Comparison of ENCODE assay signal across 18 cellular contexts in the genomic region with DNA sequence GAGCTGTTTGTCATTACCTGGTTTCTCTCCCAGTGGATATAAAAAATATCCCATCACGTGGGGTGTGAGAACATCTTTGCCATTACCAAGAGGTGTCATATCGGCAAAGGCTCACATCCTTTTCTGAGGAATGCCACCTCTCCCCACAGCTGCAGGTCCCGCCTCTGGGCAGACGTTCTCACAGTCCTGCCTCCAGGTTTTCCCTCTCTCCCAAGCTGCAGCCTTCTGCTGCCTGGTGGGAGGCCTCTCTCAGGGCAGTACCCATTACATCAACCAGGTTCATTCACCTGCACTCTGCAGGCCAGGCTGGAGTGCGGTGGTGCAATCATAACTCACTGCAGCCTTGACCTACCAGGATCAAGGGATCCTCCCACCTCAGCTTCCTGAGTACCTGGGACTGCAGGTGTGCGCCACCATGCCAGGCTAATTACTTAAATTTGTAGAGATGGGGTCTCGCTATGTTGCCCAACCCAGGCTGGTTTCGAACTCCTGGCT. TPM values are rescaled to one million over a fixed set of nuclear protein-coding genes. Genes with fewer than 3 reads are reported as not detected.
DNase-seq lines count a peak whose midpoint lies in the region; ATAC-seq, FAIRE-seq and TF ChIP-seq lines count a peak whose summit lies in the region.
"Had no signal": no experiment of that assay in that cellular context is flagged by ENCODE, and none has a peak within 500 bp of the region (broad histone marks: within the 10 kb centered on the region; RNA-seq: fewer than 3 reads in every experiment).

No MANE protein-coding gene starts in this region.

- H3K9me1 ChIP-seq in K562 (ENCODE audit: control insufficient read depth, insufficient read depth, low read length): no peaks in the 10 kb centered on the region

- H3K4me2 ChIP-seq in K562 (ENCODE audit: insufficient read depth, low read length): no peak overlapping the region

- H4K20me1 ChIP-seq in K562 (replicated peaks; ENCODE audit: control insufficient read depth, insufficient read depth, low read length): no peaks in the 10 kb centered on the region

- H3K27ac ChIP-seq in K562 (ENCODE audit: extremely low read depth, low read depth, low read length) (no peak overlapping the region), RWPE1 (no peak overlapping the region)
- H3K27ac ChIP-seq: esophagus squamous epithelium, HL-60, neutrophil, right lobe of liver had no signal

- BruUV-seq in K562 (replicated peaks; lab: Mats Ljungman, UMichigan): no TSS peak

- H3K4me3 ChIP-seq in K562: no peak overlapping the region
- H3K4me3 ChIP-seq: esophagus squamous epithelium, right lobe of liver, upper lobe of left lung had no signal

- peak overlapping the region in 1 of 2 experiments; percentile 19; a peak in 1 of 4 replicates for H3K9ac ChIP-seq in K562 (ENCODE audit: insufficient read depth in 1 of 2, low read depth in 2 of 2, low read length in 2 of 2)

- no peaks in the 10 kb centered on the region for H3K79me2 ChIP-seq in K562 (ENCODE audit: control insufficient read depth, insufficient read depth, low read length)

- TF ChIP-seq RAD21 in Ishikawa (IDR thresholded peaks at IDR 0.05; ENCODE audit: low read depth) (no peak), K562 (CRISPR knock-in tag; conservative IDR thresholded peaks at IDR 0.05 in 1 of 2, IDR thresholded peaks at IDR 0.05 in 1 of 2) (no peak)

- CTCF ChIA-PET in K562 (lab: Yijun Ruan, JAX; ENCODE audit: low intra/inter-chr PET ratio): no interaction called here
- CTCF ChIA-PET in RWPE1 (lab: Yijun Ruan, JAX): interaction anchor here (0.6 kb wide), 2 partner anchors 616 to 1670 kb away, joined by 3 to 7 read pairs; no protein-coding TSS in a partner anchor

- H3K27ac Mint-ChIP-seq in nephron: peak overlapping the region; percentile 42 to 72 (median 69)
- no peak overlapping the region for H3K27ac Mint-ChIP-seq in nephron progenitor cell
- H3K27ac Mint-ChIP-seq: activated CD8-positive, alpha-beta T cell treated with anti-CD3 and anti-CD28 coated beads, Interleukin-2, amount 10 ng/mL, durations not matched to agents 7 days and 5 days had no signal

- TF ChIP-seq CTCF in K562 (IDR thresholded peaks at IDR 0.05 in 2 of 3, conservative IDR thresholded peaks at IDR 0.05 in 1 of 3; ENCODE audit: insufficient read depth in 2 of 3, low read depth in 1 of 3, low read length in 3 of 3) (no peak), nephron (IDR thresholded peaks at IDR 0.05; ENCODE audit: unreplicated experiment in 3 of 3) (no peak), RWPE1 (conservative IDR thresholded peaks at IDR 0.05; ENCODE audit: low read depth) (no peak), nephron progenitor cell (IDR thresholded peaks at IDR 0.05) (no peak)

- peaks cover 5% of the 10 kb centered on the region for H3K36me3 Mint-ChIP-seq in nephron (ENCODE audit: low read depth)
- no peaks in the 10 kb centered on the region for H3K36me3 Mint-ChIP-seq in nephron progenitor cell (ENCODE audit: low read depth)

- H3K4me3 Mint-ChIP-seq in nephron: no peak overlapping the region
- H3K4me3 Mint-ChIP-seq in nephron progenitor cell: no peak overlapping the region
- H3K4me3 Mint-ChIP-seq: activated CD8-positive, alpha-beta T cell treated with anti-CD3 and anti-CD28 coated beads, Interleukin-2, amount 10 ng/mL, durations not matched to agents 7 days and 5 days; CD4-positive, alpha-beta memory T cell had no signal

- no peaks in the 10 kb centered on the region for H3K27me3 ChIP-seq in K562 (ENCODE audit: control insufficient read depth in 2 of 2, insufficient read depth in 2 of 2, low read length in 2 of 2)
- H3K27me3 ChIP-seq: right lobe of liver, upper lobe of left lung had no signal

- H3K4me1 ChIP-seq in K562 (replicated peaks in 1 of 2; ENCODE audit: control insufficient read depth in 2 of 2, insufficient read depth in 2 of 2, low read length in 2 of 2): peaks cover 9 to 16% of the 10 kb centered on the region in 2 experiments
- H3K4me1 ChIP-seq: right lobe of liver had no signal

- no peaks in the 10 kb centered on the region for H3K9me3 Mint-ChIP-seq in nephron
- H3K9me3 Mint-ChIP-seq in nephron progenitor cell: peaks cover 7% of the 10 kb centered on the region

- 48% methylated on average over 7 of the region's 8 CpGs for WGBS in K562 (ENCODE audit: insufficient coverage, low coverage, missing lambda C conversion rate)

- H3K27me3 Mint-ChIP-seq in nephron (ENCODE audit: low read depth): no peaks in the 10 kb centered on the region
- H3K27me3 Mint-ChIP-seq in nephron progenitor cell (ENCODE audit: low read depth, poor library complexity): peaks cover 14% of the 10 kb centered on the region
- H3K27me3 Mint-ChIP-seq: CD4-positive, alpha-beta memory T cell had no signal

- no peak for TF ChIP-seq POLR2A in K562 (conservative IDR thresholded peaks at IDR 0.05)

- H3K9me3 ChIP-seq in K562 (replicated peaks; ENCODE audit: control insufficient read depth, insufficient read depth, low read depth, low read length): no peaks in the 10 kb centered on the region
- H3K9me3 ChIP-seq: esophagus squamous epithelium, neutrophil, right lobe of liver, upper lobe of left lung had no signal

- intact Hi-C loops in K562 (cut with micrococcal nuclease): loop anchor here (1.0 kb wide), 1 partner anchor 190 kb away; no protein-coding TSS in a partner anchor

- no peaks in the 10 kb centered on the region for H3K36me3 ChIP-seq in K562 (ENCODE audit: control insufficient read depth, insufficient read depth, low read length)
- H3K36me3 ChIP-seq: esophagus squamous epithelium, neutrophil, right lobe of liver, upper lobe of left lung had no signal

- DNase-seq in NCI-H1417 (lab: John Stamatoyannopoulos, UW) (peak in 2 of 3 experiments; percentile 35 to 46), NCI-H1417 treated with DMSO at 0.1 percent for 48 hours (lab: John Stamatoyannopoulos, UW) (no peak), K562 (ENCODE audit: extremely low read depth in 1 of 4, low spot score in 3 of 4) (no peak), RWPE1 (ENCODE audit: low spot score) (no peak), nephron progenitor cell (no peak), ACHN (no peak)
- DNase-seq: esophagus squamous epithelium, NCI-H187 treated with DMSO at 0.1 percent for 48 hours, right lobe of liver had no signal

- POLR2A ChIA-PET in K562 (lab: Yijun Ruan, JAX) (interaction anchor here (0.6 to 1.9 kb wide), 3 partner anchors 15 to 1874 kb away, joined by 3 to 8 read pairs (median 3); no protein-coding TSS in a partner anchor), RWPE1 (lab: Yijun Ruan, JAX; ENCODE audit: low non-redundant PET) (interaction anchor here (0.6 kb wide), 1 partner anchor 48 kb away, joined by 3 read pairs; no protein-coding TSS in a partner anchor)

- TF ChIP-seq EP300 in Ishikawa (IDR thresholded peaks at IDR 0.05; ENCODE audit: borderline replicate concordance): no peak
- no peak for TF ChIP-seq EP300 in K562 (IDR thresholded peaks at IDR 0.05; ENCODE audit: low read length)

- 0 out of 3 replicates have a peak, but pooled peaks have one; percentile 18 for ATAC-seq in K562
- ATAC-seq: activated CD8-positive, alpha-beta T cell treated with anti-CD3 and anti-CD28 coated beads, Interleukin-2, amount 10 ng/mL, durations not matched to agents 7 days and 5 days had no signal

- no peak for FAIRE-seq in K562 (lab: Jason Lieb, UNC)
- FAIRE-seq: A204.1 had no signal

- H3K4me1 Mint-ChIP-seq in nephron (peaks cover 40% of the 10 kb centered on the region), nephron progenitor cell (peaks cover 19% of the 10 kb centered on the region)

- in situ Hi-C loops in K562 (cut with MboI) (no loop called here), ACHN (cut with HindIII; ENCODE audit: low pct_ligation_motif_present, low pct_unique_long_range_greater_than_20kb, low sequenced_read_pairs) (no loop called here)

- H2AFZ ChIP-seq in K562 (ENCODE audit: low read depth, low read length): no peak overlapping the region

RNA-seq across cellular contexts. Expression of a gene that starts 15.0 kb away (rescaled TPM):
- total RNA-seq in K562 (2011; cell fraction: chromatin; rRNA removed; ENCODE audit: low replicate concordance): not detected in 2 replicates
- total RNA-seq in K562 (2011; cell fraction: nucleolus; rRNA removed): not detected in 2 replicates
- not detected in 2 replicates for total RNA-seq in K562 (2011; cell fraction: nucleoplasm; rRNA removed)
- not detected in 2 replicates for total RNA-seq in K562 (2014; rRNA removed)
- total RNA-seq in K562 (2014; rRNA removed; fragmentation: Illumina TruSeq; extraction: Trizol): not detected in 2 replicates
- total RNA-seq in K562 (2015; rRNA removed; fragmentation: Illumina TruSeq; extraction: Trizol): not detected in 2 replicates
- 0.18 TPM in 1 of 2 replicates, not detected in the other for total RNA-seq in K562 (2021)
- not detected in 2 replicates for polyA plus RNA-seq in K562 (2011; rRNA removed)
- polyA plus RNA-seq in K562 (2011; cell fraction: cytosol; rRNA removed): 0.01 TPM in 1 of 2 replicates, not detected in the other
- not detected in 2 replicates for polyA plus RNA-seq in K562 (2011; cell fraction: nucleus; rRNA removed)
- 0.11 TPM in 1 of 2 replicates, not detected in the other for polyA plus RNA-seq in K562 (2012)
- polyA plus RNA-seq in K562 (2014; fragmentation: Illumina TruSeq; extraction: Trizol): not detected in 2 replicates
- polyA plus RNA-seq in K562 (2014; fragmentation: Nextera tagmentation; extraction: Ambion mirVana): not detected
- polyA plus RNA-seq in K562 (2014; rRNA removed): not detected in 2 replicates
- not detected in 2 replicates for polyA minus RNA-seq in K562 (2011; rRNA and poly(A)+ RNA removed)
- not detected in 2 replicates for polyA minus RNA-seq in K562 (2011; cell fraction: cytosol; rRNA and poly(A)+ RNA removed)
- not detected in 2 replicates for polyA minus RNA-seq in K562 (2011; cell fraction: nucleus; rRNA and poly(A)+ RNA removed)
- total RNA-seq: activated CD8-positive, alpha-beta T cell treated with anti-CD3 and anti-CD28 coated beads, Interleukin-2, amount 10 ng/mL, durations not matched to agents 7 days and 5 days; lung microvascular endothelial cell had no signal

RNA-seq across cellular contexts. Expression of a gene that starts 20.9 kb away (rescaled TPM):
- total RNA-seq in K562 (2011; cell fraction: chromatin; rRNA removed; ENCODE audit: low replicate concordance): 0.35 and 0.79 TPM in 2 replicates
- total RNA-seq in K562 (2011; cell fraction: nucleolus; rRNA removed): 1.1 and 1.5 TPM in 2 replicates
- 0.59 and 0.69 TPM in 2 replicates for total RNA-seq in K562 (2011; cell fraction: nucleoplasm; rRNA removed)
- 1.7 and 3.4 TPM in 2 replicates for total RNA-seq in K562 (2014; rRNA removed)
- 0.54 and 0.76 TPM in 2 replicates for total RNA-seq in K562 (2014; rRNA removed; fragmentation: Illumina TruSeq; extraction: Trizol)
- total RNA-seq in K562 (2015; rRNA removed; fragmentation: Illumina TruSeq; extraction: Trizol): 10.2 TPM in 2 replicates
- total RNA-seq in K562 (2021): 2.2 and 2.5 TPM in 2 replicates
- polyA plus RNA-seq in K562 (2011; rRNA removed): 1.4 and 1.6 TPM in 2 replicates
- 1.9 and 6.8 TPM in 2 replicates for polyA plus RNA-seq in K562 (2011; cell fraction: cytosol; rRNA removed)
- 0.60 and 0.92 TPM in 2 replicates for polyA plus RNA-seq in K562 (2011; cell fraction: nucleus; rRNA removed)
- polyA plus RNA-seq in K562 (2012): 9.4 and 9.9 TPM in 2 replicates
- 3.3 and 3.9 TPM in 2 replicates for polyA plus RNA-seq in K562 (2014; fragmentation: Illumina TruSeq; extraction: Trizol)
- polyA plus RNA-seq in K562 (2014; fragmentation: Nextera tagmentation; extraction: Ambion mirVana): under 1 TPM; 0.22 to 0.34 TPM
- 1.2 and 2.8 TPM in 2 replicates for polyA plus RNA-seq in K562 (2014; rRNA removed)
- polyA minus RNA-seq in K562 (2011; rRNA and poly(A)+ RNA removed): 0.48 and 1.1 TPM in 2 replicates
- polyA minus RNA-seq in K562 (2011; cell fraction: cytosol; rRNA and poly(A)+ RNA removed): 0.91 and 0.95 TPM in 2 replicates
- polyA minus RNA-seq in K562 (2011; cell fraction: nucleus; rRNA and poly(A)+ RNA removed): 0.27 and 0.44 TPM in 2 replicates

RNA-seq across cellular contexts. Expression of a gene that starts 50.4 kb away (rescaled TPM):
- 50.8 and 64.7 TPM in 2 replicates for total RNA-seq in K562 (2011; cell fraction: chromatin; rRNA removed; ENCODE audit: low replicate concordance)
- 37.6 and 42.7 TPM in 2 replicates for total RNA-seq in K562 (2011; cell fraction: nucleolus; rRNA removed)
- total RNA-seq in K562 (2011; cell fraction: nucleoplasm; rRNA removed): 58.2 and 69.2 TPM in 2 replicates
- 92.5 and 136 TPM in 2 replicates for total RNA-seq in K562 (2014; rRNA removed)
- 74.2 and 77.5 TPM in 2 replicates for total RNA-seq in K562 (2014; rRNA removed; fragmentation: Illumina TruSeq; extraction: Trizol)
- 75.6 and 77.3 TPM in 2 replicates for total RNA-seq in K562 (2015; rRNA removed; fragmentation: Illumina TruSeq; extraction: Trizol)
- 67.8 and 68.7 TPM in 2 replicates for total RNA-seq in K562 (2021)
- polyA plus RNA-seq in K562 (2011; rRNA removed): 80.9 and 89.6 TPM in 2 replicates
- 36.5 and 59.5 TPM in 2 replicates for polyA plus RNA-seq in K562 (2011; cell fraction: cytosol; rRNA removed)
- 120 and 177 TPM in 2 replicates for polyA plus RNA-seq in K562 (2011; cell fraction: nucleus; rRNA removed)
- polyA plus RNA-seq in K562 (2012): 76.7 and 87.8 TPM in 2 replicates
- polyA plus RNA-seq in K562 (2014; fragmentation: Illumina TruSeq; extraction: Trizol): 69.4 and 77.7 TPM in 2 replicates
- 10 to 100 TPM; 15.9 to 19.8 TPM for polyA plus RNA-seq in K562 (2014; fragmentation: Nextera tagmentation; extraction: Ambion mirVana)
- 84.7 and 86.8 TPM in 2 replicates for polyA plus RNA-seq in K562 (2014; rRNA removed)
- 65.3 and 73.2 TPM in 2 replicates for polyA minus RNA-seq in K562 (2011; rRNA and poly(A)+ RNA removed)
- 16.6 and 26.3 TPM in 2 replicates for polyA minus RNA-seq in K562 (2011; cell fraction: cytosol; rRNA and poly(A)+ RNA removed)
- 25.0 and 57.6 TPM in 2 replicates for polyA minus RNA-seq in K562 (2011; cell fraction: nucleus; rRNA and poly(A)+ RNA removed)

RNA-seq across cellular contexts. Expression of a gene that starts 51.9 kb away (rescaled TPM):
- 295 and 336 TPM in 2 replicates for total RNA-seq in K562 (2011; cell fraction: chromatin; rRNA removed; ENCODE audit: low replicate concordance)
- total RNA-seq in K562 (2011; cell fraction: nucleolus; rRNA removed): 193 and 203 TPM in 2 replicates
- 258 and 314 TPM in 2 replicates for total RNA-seq in K562 (2011; cell fraction: nucleoplasm; rRNA removed)
- total RNA-seq in K562 (2014; rRNA removed) (167 and 396 TPM in 2 replicates), K562 (2014; rRNA removed; fragmentation: Illumina TruSeq; extraction: Trizol) (64.7 and 66.7 TPM in 2 replicates), K562 (2015; rRNA removed; fragmentation: Illumina TruSeq; extraction: Trizol) (103 and 104 TPM in 2 replicates), K562 (2021) (63.2 and 72.6 TPM in 2 replicates)
- polyA plus RNA-seq in K562 (2011; rRNA removed) (32.1 and 33.7 TPM in 2 replicates), K562 (2014; fragmentation: Illumina TruSeq; extraction: Trizol) (54.4 and 56.7 TPM in 2 replicates), K562 (2014; fragmentation: Nextera tagmentation; extraction: Ambion mirVana) (1 to 10 TPM; 8.9 to 9.9 TPM), K562 (2014; rRNA removed) (52.6 and 58.4 TPM in 2 replicates)
- 11.9 and 18.3 TPM in 2 replicates for polyA plus RNA-seq in K562 (2011; cell fraction: cytosol; rRNA removed)
- 128 and 132 TPM in 2 replicates for polyA plus RNA-seq in K562 (2011; cell fraction: nucleus; rRNA removed)
- polyA plus RNA-seq in K562 (2012): 43.0 and 62.6 TPM in 2 replicates
- polyA minus RNA-seq in K562 (2011; rRNA and poly(A)+ RNA removed): 73.9 and 94.6 TPM in 2 replicates
- 27.6 and 31.6 TPM in 2 replicates for polyA minus RNA-seq in K562 (2011; cell fraction: cytosol; rRNA and poly(A)+ RNA removed)
- polyA minus RNA-seq in K562 (2011; cell fraction: nucleus; rRNA and poly(A)+ RNA removed): 152 and 195 TPM in 2 replicates

Comparison
In these comparisons a context has a peak if more than half of its experiments do, and no peak if none do; other contexts are left out.
1. DNase-seq: peak in NCI-H1417 (2 of 3); none in NCI-H1417 treated with DMSO at 0.1 percent for 48 hours (single experiment), K562 (0 of 4), RWPE1 (single experiment), nephron progenitor cell (single experiment) and ACHN (single experiment).